In genomic region chr4:159175165-159175988, GRCh38 we compare ENCODE assay signal across 1 cellular context.
TF ChIP-seq lines count a peak whose summit lies in the region.

No MANE protein-coding gene starts in this region.

TF ChIP-seq in HepG2, 621 proteins besides CTCF, POLR2A, EP300 and RAD21 (continued from another document and continues in another):
- TF ChIP-seq HMGXB3 (CRISPR knock-in tag; IDR thresholded peaks at IDR 0.05; ENCODE audit: borderline replicate concordance) (no peak), IRF2 (CRISPR knock-in tag; IDR thresholded peaks at IDR 0.05) (peak; percentile 41; the same call in 1 of the 2 replicates), FOXA3 (CRISPR knock-in tag; IDR thresholded peaks at IDR 0.05) (peak; percentile 47; the same call in 1 of the 2 replicates), ZNF136 (CRISPR knock-in tag; IDR thresholded peaks at IDR 0.05; ENCODE audit: low read depth) (no peak), RXRB (CRISPR knock-in tag; IDR thresholded peaks at IDR 0.05; ENCODE audit: borderline replicate concordance) (peak; percentile 36; the same call in 1 of the 2 replicates), CENPX (CRISPR knock-in tag; IDR thresholded peaks at IDR 0.05) (no peak), HOMEZ (CRISPR knock-in tag; IDR thresholded peaks at IDR 0.05; ENCODE audit: low read depth) (0 out of 2 replicates have a peak, but pooled peaks have one; percentile 30), CEBPG (CRISPR knock-in tag; IDR thresholded peaks at IDR 0.05) (peak; percentile 41), JUNB (CRISPR knock-in tag; IDR thresholded peaks at IDR 0.05; ENCODE audit: borderline replicate concordance) (peak; percentile 20; the same call in 1 of the 2 replicates), ZNF142 (CRISPR knock-in tag; IDR thresholded peaks at IDR 0.05) (no peak), CSRNP2 (CRISPR knock-in tag; conservative IDR thresholded peaks at IDR 0.05; ENCODE audit: low read depth) (no peak), MTA3 (CRISPR knock-in tag; IDR thresholded peaks at IDR 0.05) (no peak), ATF7 (IDR thresholded peaks at IDR 0.05) (peak; percentile 33; the same call in 1 of the 2 replicates), ATF7 (CRISPR knock-in tag; IDR thresholded peaks at IDR 0.05) (no peak), ZNF691 (CRISPR knock-in tag; IDR thresholded peaks at IDR 0.05; ENCODE audit: borderline replicate concordance, low read depth) (no peak), SOX13 (IDR thresholded peaks at IDR 0.05) (no peak), SOX13 (CRISPR knock-in tag; conservative IDR thresholded peaks at IDR 0.05 in 1 of 2, IDR thresholded peaks at IDR 0.05 in 1 of 2) (peak in 1 of 2 experiments; percentile 73; a peak in 2 of 4 replicates), ELF3 (CRISPR knock-in tag; IDR thresholded peaks at IDR 0.05) (peak; percentile 44; the same call in 1 of the 2 replicates), SOX5 (CRISPR knock-in tag; IDR thresholded peaks at IDR 0.05; ENCODE audit: borderline replicate concordance) (peak; percentile 58; the same call in 1 of the 2 replicates), ZUFSP (CRISPR knock-in tag; IDR thresholded peaks at IDR 0.05; ENCODE audit: borderline replicate concordance) (no peak), FOSL1 (CRISPR knock-in tag; IDR thresholded peaks at IDR 0.05; ENCODE audit: borderline replicate concordance) (peak; percentile 63; the same call in 1 of the 2 replicates), KAT8 (CRISPR knock-in tag; IDR thresholded peaks at IDR 0.05) (peak; percentile 46; the same call in 1 of the 2 replicates), ZFP37 (CRISPR knock-in tag; IDR thresholded peaks at IDR 0.05; ENCODE audit: borderline replicate concordance) (no peak), MED1 (CRISPR knock-in tag; IDR thresholded peaks at IDR 0.05) (0 out of 2 replicates have a peak, but pooled peaks have one; percentile 10), GATAD2A (CRISPR knock-in tag; IDR thresholded peaks at IDR 0.05) (peak; percentile 51), KDM2A (CRISPR knock-in tag; IDR thresholded peaks at IDR 0.05; ENCODE audit: borderline replicate concordance, low read depth) (peak; percentile 40; the same call in 1 of the 2 replicates), SKIL (CRISPR knock-in tag; IDR thresholded peaks at IDR 0.05; ENCODE audit: borderline replicate concordance) (no peak), ZNF704 (CRISPR knock-in tag; IDR thresholded peaks at IDR 0.05; ENCODE audit: borderline replicate concordance) (no peak), CAMTA2 (CRISPR knock-in tag; IDR thresholded peaks at IDR 0.05; ENCODE audit: borderline replicate concordance) (no peak), CBX5 (CRISPR knock-in tag; IDR thresholded peaks at IDR 0.05; ENCODE audit: borderline replicate concordance) (peak; percentile 30; the same call in 1 of the 2 replicates), ATF4 (CRISPR knock-in tag; IDR thresholded peaks at IDR 0.05) (peak in 1 of 2 experiments; percentile 42; a peak in 1 of 4 replicates), FOSL2 (CRISPR knock-in tag; IDR thresholded peaks at IDR 0.05) (peak; percentile 90), ZNF335 (CRISPR knock-in tag; IDR thresholded peaks at IDR 0.05) (0 out of 2 replicates have a peak, but pooled peaks have one; percentile 24), GZF1 (CRISPR knock-in tag; IDR thresholded peaks at IDR 0.05) (no peak), STAG1 (CRISPR knock-in tag; IDR thresholded peaks at IDR 0.05) (peak; percentile 89), ATF3 (CRISPR knock-in tag; IDR thresholded peaks at IDR 0.05) (0 out of 2 replicates have a peak, but pooled peaks have one; percentile 36), ZC3H4 (CRISPR knock-in tag; IDR thresholded peaks at IDR 0.05; ENCODE audit: borderline replicate concordance) (no peak), KLF16 (CRISPR knock-in tag; IDR thresholded peaks at IDR 0.05) (peak in 1 of 2 experiments; percentile 26; a peak in 1 of 4 replicates), POLR2AphosphoS2 (IDR thresholded peaks at IDR 0.05; ENCODE audit: low read depth, low read length) (no peak)
